ENCODE assay signal across 1 cellular context in the genomic region with DNA sequence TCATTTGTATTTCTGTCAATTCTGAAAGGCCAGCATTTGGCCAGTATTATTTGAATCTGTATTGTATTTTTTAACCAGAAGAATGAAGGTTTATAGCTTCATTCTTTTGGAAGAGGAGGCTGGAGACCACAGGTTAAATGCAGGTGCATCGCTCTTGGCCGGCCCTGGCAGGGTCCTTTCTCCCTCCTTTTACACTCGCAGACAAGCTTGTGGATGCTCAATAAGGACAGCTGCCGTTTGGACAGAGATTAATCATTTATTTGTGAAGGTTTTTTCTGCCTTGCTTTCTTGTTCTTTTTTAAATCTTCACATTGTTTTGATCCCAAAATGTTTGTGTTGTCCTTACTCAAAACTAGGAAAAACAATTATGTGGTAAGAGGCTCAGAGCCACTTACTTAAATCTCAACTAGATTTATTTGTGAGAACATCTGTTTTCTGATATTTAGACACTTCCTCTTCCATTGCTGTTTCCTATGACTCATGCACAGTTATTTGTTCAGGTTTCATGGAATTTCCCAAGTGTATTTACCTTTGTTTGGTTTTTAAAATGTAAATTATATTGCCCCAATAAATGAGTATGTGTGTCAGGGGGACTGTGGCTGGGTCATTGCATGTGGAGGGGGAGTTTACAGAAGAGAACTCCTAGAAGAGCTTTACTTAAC.
TF ChIP-seq lines count a peak whose summit lies in the region.

No MANE protein-coding gene starts in this region.

TF ChIP-seq in HepG2, 621 proteins besides CTCF, POLR2A, EP300 and RAD21 (continued from another document and continues in another):
- TF ChIP-seq, protein P1, sequence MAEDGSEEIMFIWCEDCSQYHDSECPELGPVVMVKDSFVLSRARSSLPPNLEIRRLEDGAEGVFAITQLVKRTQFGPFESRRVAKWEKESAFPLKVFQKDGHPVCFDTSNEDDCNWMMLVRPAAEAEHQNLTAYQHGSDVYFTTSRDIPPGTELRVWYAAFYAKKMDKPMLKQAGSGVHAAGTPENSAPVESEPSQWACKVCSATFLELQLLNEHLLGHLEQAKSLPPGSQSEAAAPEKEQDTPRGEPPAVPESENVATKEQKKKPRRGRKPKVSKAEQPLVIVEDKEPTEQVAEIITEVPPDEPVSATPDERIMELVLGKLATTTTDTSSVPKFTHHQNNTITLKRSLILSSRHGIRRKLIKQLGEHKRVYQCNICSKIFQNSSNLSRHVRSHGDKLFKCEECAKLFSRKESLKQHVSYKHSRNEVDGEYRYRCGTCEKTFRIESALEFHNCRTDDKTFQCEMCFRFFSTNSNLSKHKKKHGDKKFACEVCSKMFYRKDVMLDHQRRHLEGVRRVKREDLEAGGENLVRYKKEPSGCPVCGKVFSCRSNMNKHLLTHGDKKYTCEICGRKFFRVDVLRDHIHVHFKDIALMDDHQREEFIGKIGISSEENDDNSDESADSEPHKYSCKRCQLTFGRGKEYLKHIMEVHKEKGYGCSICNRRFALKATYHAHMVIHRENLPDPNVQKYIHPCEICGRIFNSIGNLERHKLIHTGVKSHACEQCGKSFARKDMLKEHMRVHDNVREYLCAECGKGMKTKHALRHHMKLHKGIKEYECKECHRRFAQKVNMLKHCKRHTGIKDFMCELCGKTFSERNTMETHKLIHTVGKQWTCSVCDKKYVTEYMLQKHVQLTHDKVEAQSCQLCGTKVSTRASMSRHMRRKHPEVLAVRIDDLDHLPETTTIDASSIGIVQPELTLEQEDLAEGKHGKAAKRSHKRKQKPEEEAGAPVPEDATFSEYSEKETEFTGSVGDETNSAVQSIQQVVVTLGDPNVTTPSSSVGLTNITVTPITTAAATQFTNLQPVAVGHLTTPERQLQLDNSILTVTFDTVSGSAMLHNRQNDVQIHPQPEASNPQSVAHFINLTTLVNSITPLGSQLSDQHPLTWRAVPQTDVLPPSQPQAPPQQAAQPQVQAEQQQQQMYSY (CRISPR knock-in tag; IDR thresholded peaks at IDR 0.05) = no peak
- TF ChIP-seq PHB2 (IDR thresholded peaks at IDR 0.05; ENCODE audit: partially characterized antibody) (no peak), ZNF792 (CRISPR knock-in tag; IDR thresholded peaks at IDR 0.05) (no peak), ZNF12 (CRISPR knock-in tag; IDR thresholded peaks at IDR 0.05) (no peak), NR2F1 (CRISPR knock-in tag; IDR thresholded peaks at IDR 0.05) (no peak), NCOA5 (CRISPR knock-in tag; IDR thresholded peaks at IDR 0.05) (no peak), ZNF329 (CRISPR knock-in tag; IDR thresholded peaks at IDR 0.05; ENCODE audit: low read depth) (no peak), ZNF207 (IDR thresholded peaks at IDR 0.05; ENCODE audit: borderline replicate concordance) (no peak), JUNB (CRISPR knock-in tag; IDR thresholded peaks at IDR 0.05; ENCODE audit: borderline replicate concordance) (peak; percentile 76), HOXA7 (CRISPR knock-in tag; IDR thresholded peaks at IDR 0.05) (no peak), HNRNPK (IDR thresholded peaks at IDR 0.05; ENCODE audit: low read depth, low read length, poor library complexity, severe bottlenecking) (no peak), YEATS2 (CRISPR knock-in tag; IDR thresholded peaks at IDR 0.05; ENCODE audit: borderline replicate concordance) (no peak), MEIS2 (CRISPR knock-in tag; IDR thresholded peaks at IDR 0.05) (no peak), CBX5 (CRISPR knock-in tag; IDR thresholded peaks at IDR 0.05; ENCODE audit: borderline replicate concordance) (no peak), FOXM1 (CRISPR knock-in tag; IDR thresholded peaks at IDR 0.05) (no peak), ELF1 (CRISPR knock-in tag; IDR thresholded peaks at IDR 0.05) (no peak), ZNF17 (CRISPR knock-in tag; IDR thresholded peaks at IDR 0.05) (no peak), CBX2 (IDR thresholded peaks at IDR 0.05; ENCODE audit: low read depth, low read length) (no peak), CBX2 (CRISPR knock-in tag; IDR thresholded peaks at IDR 0.05; ENCODE audit: low read depth) (no peak), NFE2L1 (CRISPR knock-in tag; IDR thresholded peaks at IDR 0.05; ENCODE audit: borderline replicate concordance) (no peak), EED (CRISPR knock-in tag; IDR thresholded peaks at IDR 0.05) (no peak), ZNF589 (CRISPR knock-in tag; conservative IDR thresholded peaks at IDR 0.05) (no peak), HNF4G (IDR thresholded peaks at IDR 0.05; ENCODE audit: borderline replicate concordance, low read depth, low read length) (no peak), HNF4G (CRISPR knock-in tag; IDR thresholded peaks at IDR 0.05; ENCODE audit: borderline replicate concordance, low read depth) (no peak), ZNF879 (CRISPR knock-in tag; IDR thresholded peaks at IDR 0.05) (no peak)
- TF ChIP-seq, protein P2, sequence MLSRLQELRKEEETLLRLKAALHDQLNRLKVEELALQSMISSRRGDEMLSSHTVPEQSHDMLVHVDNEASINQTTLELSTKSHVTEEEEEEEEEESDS (CRISPR knock-in tag; IDR thresholded peaks at IDR 0.05; ENCODE audit: borderline replicate concordance) = no peak
- TF ChIP-seq, protein P3, sequence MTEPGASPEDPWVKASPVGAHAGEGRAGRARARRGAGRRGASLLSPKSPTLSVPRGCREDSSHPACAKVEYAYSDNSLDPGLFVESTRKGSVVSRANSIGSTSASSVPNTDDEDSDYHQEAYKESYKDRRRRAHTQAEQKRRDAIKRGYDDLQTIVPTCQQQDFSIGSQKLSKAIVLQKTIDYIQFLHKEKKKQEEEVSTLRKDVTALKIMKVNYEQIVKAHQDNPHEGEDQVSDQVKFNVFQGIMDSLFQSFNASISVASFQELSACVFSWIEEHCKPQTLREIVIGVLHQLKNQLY (CRISPR knock-in tag; IDR thresholded peaks at IDR 0.05) = no peak
- TF ChIP-seq, protein P4, sequence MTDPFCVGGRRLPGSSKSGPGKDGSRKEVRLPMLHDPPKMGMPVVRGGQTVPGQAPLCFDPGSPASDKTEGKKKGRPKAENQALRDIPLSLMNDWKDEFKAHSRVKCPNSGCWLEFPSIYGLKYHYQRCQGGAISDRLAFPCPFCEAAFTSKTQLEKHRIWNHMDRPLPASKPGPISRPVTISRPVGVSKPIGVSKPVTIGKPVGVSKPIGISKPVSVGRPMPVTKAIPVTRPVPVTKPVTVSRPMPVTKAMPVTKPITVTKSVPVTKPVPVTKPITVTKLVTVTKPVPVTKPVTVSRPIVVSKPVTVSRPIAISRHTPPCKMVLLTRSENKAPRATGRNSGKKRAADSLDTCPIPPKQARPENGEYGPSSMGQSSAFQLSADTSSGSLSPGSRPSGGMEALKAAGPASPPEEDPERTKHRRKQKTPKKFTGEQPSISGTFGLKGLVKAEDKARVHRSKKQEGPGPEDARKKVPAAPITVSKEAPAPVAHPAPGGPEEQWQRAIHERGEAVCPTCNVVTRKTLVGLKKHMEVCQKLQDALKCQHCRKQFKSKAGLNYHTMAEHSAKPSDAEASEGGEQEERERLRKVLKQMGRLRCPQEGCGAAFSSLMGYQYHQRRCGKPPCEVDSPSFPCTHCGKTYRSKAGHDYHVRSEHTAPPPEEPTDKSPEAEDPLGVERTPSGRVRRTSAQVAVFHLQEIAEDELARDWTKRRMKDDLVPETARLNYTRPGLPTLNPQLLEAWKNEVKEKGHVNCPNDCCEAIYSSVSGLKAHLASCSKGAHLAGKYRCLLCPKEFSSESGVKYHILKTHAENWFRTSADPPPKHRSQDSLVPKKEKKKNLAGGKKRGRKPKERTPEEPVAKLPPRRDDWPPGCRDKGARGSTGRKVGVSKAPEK (CRISPR knock-in tag; IDR thresholded peaks at IDR 0.05; ENCODE audit: borderline replicate concordance) = no peak
- TF ChIP-seq, protein P5, sequence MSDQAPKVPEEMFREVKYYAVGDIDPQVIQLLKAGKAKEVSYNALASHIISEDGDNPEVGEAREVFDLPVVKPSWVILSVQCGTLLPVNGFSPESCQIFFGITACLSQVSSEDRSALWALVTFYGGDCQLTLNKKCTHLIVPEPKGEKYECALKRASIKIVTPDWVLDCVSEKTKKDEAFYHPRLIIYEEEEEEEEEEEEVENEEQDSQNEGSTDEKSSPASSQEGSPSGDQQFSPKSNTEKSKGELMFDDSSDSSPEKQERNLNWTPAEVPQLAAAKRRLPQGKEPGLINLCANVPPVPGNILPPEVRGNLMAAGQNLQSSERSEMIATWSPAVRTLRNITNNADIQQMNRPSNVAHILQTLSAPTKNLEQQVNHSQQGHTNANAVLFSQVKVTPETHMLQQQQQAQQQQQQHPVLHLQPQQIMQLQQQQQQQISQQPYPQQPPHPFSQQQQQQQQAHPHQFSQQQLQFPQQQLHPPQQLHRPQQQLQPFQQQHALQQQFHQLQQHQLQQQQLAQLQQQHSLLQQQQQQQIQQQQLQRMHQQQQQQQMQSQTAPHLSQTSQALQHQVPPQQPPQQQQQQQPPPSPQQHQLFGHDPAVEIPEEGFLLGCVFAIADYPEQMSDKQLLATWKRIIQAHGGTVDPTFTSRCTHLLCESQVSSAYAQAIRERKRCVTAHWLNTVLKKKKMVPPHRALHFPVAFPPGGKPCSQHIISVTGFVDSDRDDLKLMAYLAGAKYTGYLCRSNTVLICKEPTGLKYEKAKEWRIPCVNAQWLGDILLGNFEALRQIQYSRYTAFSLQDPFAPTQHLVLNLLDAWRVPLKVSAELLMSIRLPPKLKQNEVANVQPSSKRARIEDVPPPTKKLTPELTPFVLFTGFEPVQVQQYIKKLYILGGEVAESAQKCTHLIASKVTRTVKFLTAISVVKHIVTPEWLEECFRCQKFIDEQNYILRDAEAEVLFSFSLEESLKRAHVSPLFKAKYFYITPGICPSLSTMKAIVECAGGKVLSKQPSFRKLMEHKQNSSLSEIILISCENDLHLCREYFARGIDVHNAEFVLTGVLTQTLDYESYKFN (CRISPR knock-in tag; conservative IDR thresholded peaks at IDR 0.05) = peak; percentile 52; the same call in 1 of the 2 replicates
- TF ChIP-seq, protein P6, sequence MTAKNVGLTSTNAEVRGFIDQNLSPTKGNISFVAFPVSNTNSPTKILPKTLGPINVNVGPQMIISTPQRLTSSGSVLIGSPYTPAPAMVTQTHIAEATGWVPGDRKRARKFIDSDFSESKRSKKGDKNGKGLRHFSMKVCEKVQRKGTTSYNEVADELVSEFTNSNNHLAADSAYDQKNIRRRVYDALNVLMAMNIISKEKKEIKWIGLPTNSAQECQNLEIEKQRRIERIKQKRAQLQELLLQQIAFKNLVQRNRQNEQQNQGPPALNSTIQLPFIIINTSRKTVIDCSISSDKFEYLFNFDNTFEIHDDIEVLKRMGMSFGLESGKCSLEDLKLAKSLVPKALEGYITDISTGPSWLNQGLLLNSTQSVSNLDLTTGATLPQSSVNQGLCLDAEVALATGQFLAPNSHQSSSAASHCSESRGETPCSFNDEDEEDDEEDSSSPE (CRISPR knock-in tag; IDR thresholded peaks at IDR 0.05) = no peak
- TF ChIP-seq, protein P7, sequence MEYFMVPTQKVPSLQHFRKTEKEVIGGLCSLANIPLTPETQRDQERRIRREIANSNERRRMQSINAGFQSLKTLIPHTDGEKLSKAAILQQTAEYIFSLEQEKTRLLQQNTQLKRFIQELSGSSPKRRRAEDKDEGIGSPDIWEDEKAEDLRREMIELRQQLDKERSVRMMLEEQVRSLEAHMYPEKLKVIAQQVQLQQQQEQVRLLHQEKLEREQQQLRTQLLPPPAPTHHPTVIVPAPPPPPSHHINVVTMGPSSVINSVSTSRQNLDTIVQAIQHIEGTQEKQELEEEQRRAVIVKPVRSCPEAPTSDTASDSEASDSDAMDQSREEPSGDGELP (IDR thresholded peaks at IDR 0.05; ENCODE audit: borderline replicate concordance, low read depth) = no peak; the same call in 1 of the 2 replicates
- TF ChIP-seq, protein P8, sequence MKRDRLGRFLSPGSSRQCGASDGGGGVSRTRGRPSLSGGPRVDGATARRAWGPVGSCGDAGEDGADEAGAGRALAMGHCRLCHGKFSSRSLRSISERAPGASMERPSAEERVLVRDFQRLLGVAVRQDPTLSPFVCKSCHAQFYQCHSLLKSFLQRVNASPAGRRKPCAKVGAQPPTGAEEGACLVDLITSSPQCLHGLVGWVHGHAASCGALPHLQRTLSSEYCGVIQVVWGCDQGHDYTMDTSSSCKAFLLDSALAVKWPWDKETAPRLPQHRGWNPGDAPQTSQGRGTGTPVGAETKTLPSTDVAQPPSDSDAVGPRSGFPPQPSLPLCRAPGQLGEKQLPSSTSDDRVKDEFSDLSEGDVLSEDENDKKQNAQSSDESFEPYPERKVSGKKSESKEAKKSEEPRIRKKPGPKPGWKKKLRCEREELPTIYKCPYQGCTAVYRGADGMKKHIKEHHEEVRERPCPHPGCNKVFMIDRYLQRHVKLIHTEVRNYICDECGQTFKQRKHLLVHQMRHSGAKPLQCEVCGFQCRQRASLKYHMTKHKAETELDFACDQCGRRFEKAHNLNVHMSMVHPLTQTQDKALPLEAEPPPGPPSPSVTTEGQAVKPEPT (CRISPR knock-in tag; IDR thresholded peaks at IDR 0.05; ENCODE audit: low read depth) = no peak
- TF ChIP-seq, protein P9, sequence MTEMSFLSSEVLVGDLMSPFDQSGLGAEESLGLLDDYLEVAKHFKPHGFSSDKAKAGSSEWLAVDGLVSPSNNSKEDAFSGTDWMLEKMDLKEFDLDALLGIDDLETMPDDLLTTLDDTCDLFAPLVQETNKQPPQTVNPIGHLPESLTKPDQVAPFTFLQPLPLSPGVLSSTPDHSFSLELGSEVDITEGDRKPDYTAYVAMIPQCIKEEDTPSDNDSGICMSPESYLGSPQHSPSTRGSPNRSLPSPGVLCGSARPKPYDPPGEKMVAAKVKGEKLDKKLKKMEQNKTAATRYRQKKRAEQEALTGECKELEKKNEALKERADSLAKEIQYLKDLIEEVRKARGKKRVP (CRISPR knock-in tag; IDR thresholded peaks at IDR 0.05) = no peak
- TF ChIP-seq, protein P10, sequence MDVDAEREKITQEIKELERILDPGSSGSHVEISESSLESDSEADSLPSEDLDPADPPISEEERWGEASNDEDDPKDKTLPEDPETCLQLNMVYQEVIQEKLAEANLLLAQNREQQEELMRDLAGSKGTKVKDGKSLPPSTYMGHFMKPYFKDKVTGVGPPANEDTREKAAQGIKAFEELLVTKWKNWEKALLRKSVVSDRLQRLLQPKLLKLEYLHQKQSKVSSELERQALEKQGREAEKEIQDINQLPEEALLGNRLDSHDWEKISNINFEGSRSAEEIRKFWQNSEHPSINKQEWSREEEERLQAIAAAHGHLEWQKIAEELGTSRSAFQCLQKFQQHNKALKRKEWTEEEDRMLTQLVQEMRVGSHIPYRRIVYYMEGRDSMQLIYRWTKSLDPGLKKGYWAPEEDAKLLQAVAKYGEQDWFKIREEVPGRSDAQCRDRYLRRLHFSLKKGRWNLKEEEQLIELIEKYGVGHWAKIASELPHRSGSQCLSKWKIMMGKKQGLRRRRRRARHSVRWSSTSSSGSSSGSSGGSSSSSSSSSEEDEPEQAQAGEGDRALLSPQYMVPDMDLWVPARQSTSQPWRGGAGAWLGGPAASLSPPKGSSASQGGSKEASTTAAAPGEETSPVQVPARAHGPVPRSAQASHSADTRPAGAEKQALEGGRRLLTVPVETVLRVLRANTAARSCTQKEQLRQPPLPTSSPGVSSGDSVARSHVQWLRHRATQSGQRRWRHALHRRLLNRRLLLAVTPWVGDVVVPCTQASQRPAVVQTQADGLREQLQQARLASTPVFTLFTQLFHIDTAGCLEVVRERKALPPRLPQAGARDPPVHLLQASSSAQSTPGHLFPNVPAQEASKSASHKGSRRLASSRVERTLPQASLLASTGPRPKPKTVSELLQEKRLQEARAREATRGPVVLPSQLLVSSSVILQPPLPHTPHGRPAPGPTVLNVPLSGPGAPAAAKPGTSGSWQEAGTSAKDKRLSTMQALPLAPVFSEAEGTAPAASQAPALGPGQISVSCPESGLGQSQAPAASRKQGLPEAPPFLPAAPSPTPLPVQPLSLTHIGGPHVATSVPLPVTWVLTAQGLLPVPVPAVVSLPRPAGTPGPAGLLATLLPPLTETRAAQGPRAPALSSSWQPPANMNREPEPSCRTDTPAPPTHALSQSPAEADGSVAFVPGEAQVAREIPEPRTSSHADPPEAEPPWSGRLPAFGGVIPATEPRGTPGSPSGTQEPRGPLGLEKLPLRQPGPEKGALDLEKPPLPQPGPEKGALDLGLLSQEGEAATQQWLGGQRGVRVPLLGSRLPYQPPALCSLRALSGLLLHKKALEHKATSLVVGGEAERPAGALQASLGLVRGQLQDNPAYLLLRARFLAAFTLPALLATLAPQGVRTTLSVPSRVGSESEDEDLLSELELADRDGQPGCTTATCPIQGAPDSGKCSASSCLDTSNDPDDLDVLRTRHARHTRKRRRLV (CRISPR knock-in tag; IDR thresholded peaks at IDR 0.05) = no peak
